16 cellular contexts compared by ENCODE assay signal in the genomic region with DNA sequence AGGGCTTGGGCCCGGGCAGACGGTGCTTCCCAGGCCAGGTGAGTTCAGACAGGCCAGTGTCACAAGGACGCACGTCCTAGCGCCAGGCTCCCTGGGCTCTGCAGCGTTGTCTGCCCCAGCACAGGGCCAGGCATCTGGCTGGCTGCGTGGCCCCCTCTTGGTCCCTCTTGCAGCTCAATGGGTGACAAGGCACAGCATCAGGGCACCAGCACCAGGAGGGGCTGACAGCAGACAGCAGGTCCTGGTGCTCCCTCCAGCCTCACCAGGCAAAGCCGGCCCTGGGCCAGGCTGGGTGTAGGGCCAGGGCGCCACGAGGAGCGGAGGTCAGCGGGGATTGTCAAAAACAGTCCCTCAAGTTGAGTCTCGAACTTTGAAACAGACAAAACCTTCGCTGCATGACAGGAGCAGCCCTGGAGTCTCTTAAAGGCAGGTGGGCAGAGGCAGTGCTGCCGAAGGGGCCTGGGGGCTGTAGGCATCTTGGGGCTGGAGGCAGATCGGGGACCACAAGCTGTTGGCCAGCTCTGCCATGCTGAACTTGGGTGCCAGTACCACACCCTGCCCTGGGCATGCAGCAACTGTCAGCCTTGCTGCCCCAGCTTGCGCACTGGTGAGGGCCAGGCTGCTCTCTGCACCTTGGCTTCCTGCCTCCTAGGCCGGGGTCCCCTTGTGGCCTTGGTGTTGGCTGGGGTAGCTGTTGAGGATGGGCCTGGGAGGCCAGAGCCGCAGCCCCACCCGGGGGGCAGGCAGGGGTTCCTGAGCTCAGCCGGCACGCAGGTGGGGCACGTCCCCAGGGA. TPM values are rescaled to one million over a fixed set of nuclear protein-coding genes. Genes with fewer than 3 reads are reported as not detected.
DNase-seq lines count a peak whose midpoint lies in the region; ATAC-seq lines count a peak whose summit lies in the region.
"Had no signal": no experiment of that assay in that cellular context is flagged by ENCODE, and none has a peak within 500 bp of the region (broad histone marks: within the 10 kb centered on the region; RNA-seq: fewer than 3 reads in every experiment).

No MANE protein-coding gene starts in this region.

- H3K4me1 ChIP-seq in neuronal stem cell (ENCODE audit: control insufficient read depth in 2 of 2, insufficient read depth in 1 of 2, low read depth in 1 of 2, low read length in 2 of 2), result peaks cover 5 to 8% of the 10 kb centered on the region in 2 donors

- no peak overlapping the region for H3K27ac Mint-ChIP-seq in activated naive CD8-positive, alpha-beta T cell treated with anti-CD3 and anti-CD28 coated beads, Interleukin-2, amount 10 ng/mL, durations not matched to agents 7 days and 5 days
- no peak overlapping the region for H3K27ac Mint-ChIP-seq in activated naive CD8-positive, alpha-beta T cell treated with anti-CD3 and anti-CD28 coated beads, Interleukin-2, amount 50 U/mL, for 24 hours
- H3K27ac Mint-ChIP-seq: CD4-positive, alpha-beta T cell had no signal

- H3K18ac ChIP-seq in neuronal stem cell (ENCODE audit: low read length), result peak overlapping the region; percentile 48

- H3K9me3 Mint-ChIP-seq in activated naive CD8-positive, alpha-beta T cell treated with anti-CD3 and anti-CD28 coated beads, Interleukin-2, amount 10 ng/mL, durations not matched to agents 7 days and 5 days, result no peaks in the 10 kb centered on the region
- H3K9me3 Mint-ChIP-seq in activated naive CD8-positive, alpha-beta T cell treated with anti-CD3 and anti-CD28 coated beads, Interleukin-2, amount 50 U/mL, for 24 hours, result no peaks in the 10 kb centered on the region
- H3K9me3 Mint-ChIP-seq: CD4-positive, alpha-beta T cell had no signal

- peaks cover 3% of the 10 kb centered on the region for H3K79me1 ChIP-seq in neuronal stem cell (ENCODE audit: low read depth, low read length)

- no peak overlapping the region for H3K4ac ChIP-seq in neuronal stem cell (ENCODE audit: low read length)

- no peak overlapping the region for H3K4me2 ChIP-seq in neuronal stem cell (ENCODE audit: insufficient read depth, low read length, poor library complexity, severe bottlenecking)

- peak overlapping the region; percentile 65 for H3K23ac ChIP-seq in neuronal stem cell (ENCODE audit: low read depth, low read length, poor library complexity)

- H4K8ac ChIP-seq in neuronal stem cell (ENCODE audit: low read depth, low read length), result peak overlapping the region; percentile 17

- ATAC-seq in activated naive CD8-positive, alpha-beta T cell treated with anti-CD3 and anti-CD28 coated beads, Interleukin-2, amount 10 ng/mL, durations not matched to agents 7 days and 5 days (ENCODE audit: low read depth), result no peak
- ATAC-seq in activated naive CD8-positive, alpha-beta T cell treated with anti-CD3 and anti-CD28 coated beads, Interleukin-2, amount 50 U/mL, for 24 hours, result no peak
- ATAC-seq in esophagus mucosa (peak; percentile 37), GM18873 (IDR thresholded peaks at IDR 0.05; ENCODE audit: low FRiP score, unreplicated experiment) (no peak)

- no peak overlapping the region for H2AK5ac ChIP-seq in neuronal stem cell (ENCODE audit: low read depth, low read length)

- peaks cover 27% of the 10 kb centered on the region for H3K36me3 Mint-ChIP-seq in activated naive CD8-positive, alpha-beta T cell treated with anti-CD3 and anti-CD28 coated beads, Interleukin-2, amount 10 ng/mL, durations not matched to agents 7 days and 5 days
- peaks cover 20% of the 10 kb centered on the region for H3K36me3 Mint-ChIP-seq in activated naive CD8-positive, alpha-beta T cell treated with anti-CD3 and anti-CD28 coated beads, Interleukin-2, amount 50 U/mL, for 24 hours (ENCODE audit: low read depth)

- peak overlapping the region; percentile 56 for H3K14ac ChIP-seq in neuronal stem cell (ENCODE audit: low read length)

- POLR2A ChIA-PET in activated naive CD8-positive, alpha-beta T cell treated with anti-CD3 and anti-CD28 coated beads, Interleukin-2, amount 10 ng/mL, durations not matched to agents 7 days and 5 days (lab: Charles Lee), result interaction anchor here (0.5 to 1.5 kb wide), 5 partner anchors 11 to 355 kb away, joined by 3 to 6 read pairs (median 4); a partner anchor contains a TSS

- H3K4me1 Mint-ChIP-seq in activated naive CD8-positive, alpha-beta T cell treated with anti-CD3 and anti-CD28 coated beads, Interleukin-2, amount 10 ng/mL, durations not matched to agents 7 days and 5 days, result peaks cover 33% of the 10 kb centered on the region
- peaks cover 28% of the 10 kb centered on the region for H3K4me1 Mint-ChIP-seq in activated naive CD8-positive, alpha-beta T cell treated with anti-CD3 and anti-CD28 coated beads, Interleukin-2, amount 50 U/mL, for 24 hours

- no peak overlapping the region for H3K4me3 ChIP-seq in H7 (ENCODE audit: insufficient read depth, low read depth, low read length)
- H3K4me3 ChIP-seq in neuronal stem cell (ENCODE audit: low read length in 2 of 2), result no peak overlapping the region
- H3K4me3 ChIP-seq: SK-N-MC had no signal

- peak; percentile 31 for DNase-seq in activated naive CD8-positive, alpha-beta T cell treated with anti-CD3 and anti-CD28 coated beads, Interleukin-2, amount 10 ng/mL, durations not matched to agents 7 days and 5 days
- DNase-seq in activated naive CD8-positive, alpha-beta T cell treated with anti-CD3 and anti-CD28 coated beads, Interleukin-2, amount 50 U/mL, for 24 hours, result no peak
- peak; percentile 62 for DNase-seq in H7
- DNase-seq in neuronal stem cell (ENCODE audit: low spot score), result no peak
- no peak for DNase-seq in stimulated activated CD4-positive, alpha-beta T cell treated with anti-CD3 and anti-CD28 coated beads, Interleukin-15, amount 100 ng/mL, for 24 hours
- DNase-seq in NCI-H524 (lab: John Stamatoyannopoulos, UW), result no peak
- DNase-seq: CD4-positive, alpha-beta T cell; KG1; MM.1S; NCI-H2029; NCI-H446; NCI-H526; SIG-M5 had no signal

- no peak overlapping the region for H4K91ac ChIP-seq in neuronal stem cell (ENCODE audit: low read depth, low read length, poor library complexity)

- no peak overlapping the region for H3K9ac ChIP-seq in neuronal stem cell (ENCODE audit: low read depth, low read length, poor library complexity)

- H2BK120ac ChIP-seq in neuronal stem cell (ENCODE audit: low read depth, low read length), result no peak overlapping the region

- H3K9me3 ChIP-seq in neuronal stem cell (replicated peaks in 1 of 2; ENCODE audit: control insufficient read depth in 2 of 2, insufficient read depth in 1 of 2, low read depth in 1 of 2, low read length in 2 of 2), result no peaks in the 10 kb centered on the region

- H2BK12ac ChIP-seq in neuronal stem cell (ENCODE audit: low read length), result peak overlapping the region; percentile 41

- H3K27ac ChIP-seq in neuronal stem cell (replicated peaks; ENCODE audit: low read length), result no peak overlapping the region
- H3K27ac ChIP-seq: SK-N-MC had no signal

- peak overlapping the region; percentile 75 for H2BK5ac ChIP-seq in neuronal stem cell (ENCODE audit: low read length)

- no peak overlapping the region for H2AFZ ChIP-seq in neuronal stem cell (ENCODE audit: low read length)

- H3K36me3 ChIP-seq in H7 (replicated peaks; ENCODE audit: control insufficient read depth, insufficient read depth, low read length) (peaks cover 10% of the 10 kb centered on the region), neuronal stem cell (replicated peaks in 1 of 2; ENCODE audit: control insufficient read depth in 2 of 2, insufficient read depth in 2 of 2, low read length in 2 of 2) (peaks cover 19 to 42% of the 10 kb centered on the region in 2 donors)

- H3K27me3 ChIP-seq in H7 (ENCODE audit: control insufficient read depth, insufficient read depth, low read length) (no peaks in the 10 kb centered on the region), neuronal stem cell (ENCODE audit: control insufficient read depth in 3 of 3, insufficient read depth in 3 of 3, low read depth in 1 of 3, low read length in 3 of 3) (no peaks in the 10 kb centered on the region)

- no peak overlapping the region for H2BK15ac ChIP-seq in neuronal stem cell (ENCODE audit: low read length)

- H3K27me3 Mint-ChIP-seq in activated naive CD8-positive, alpha-beta T cell treated with anti-CD3 and anti-CD28 coated beads, Interleukin-2, amount 10 ng/mL, durations not matched to agents 7 days and 5 days, result peaks cover 12% of the 10 kb centered on the region
- no peaks in the 10 kb centered on the region for H3K27me3 Mint-ChIP-seq in activated naive CD8-positive, alpha-beta T cell treated with anti-CD3 and anti-CD28 coated beads, Interleukin-2, amount 50 U/mL, for 24 hours
- H3K27me3 Mint-ChIP-seq: CD4-positive, alpha-beta T cell had no signal

- WGBS in neuronal stem cell (ENCODE audit: extremely low coverage in 2 of 2, insufficient read length in 2 of 2, insufficient replicate concordance in 1 of 2), 2 donors, result no CpG with 5 or more reads among the region's 23 CpGs

- no peak overlapping the region for H3K4me3 Mint-ChIP-seq in activated naive CD8-positive, alpha-beta T cell treated with anti-CD3 and anti-CD28 coated beads, Interleukin-2, amount 10 ng/mL, durations not matched to agents 7 days and 5 days
- H3K4me3 Mint-ChIP-seq in activated naive CD8-positive, alpha-beta T cell treated with anti-CD3 and anti-CD28 coated beads, Interleukin-2, amount 50 U/mL, for 24 hours, result no peak overlapping the region
- H3K4me3 Mint-ChIP-seq: CD4-positive, alpha-beta T cell had no signal

RNA-seq across cellular contexts. Expression of a gene that starts 48.8 kb away (rescaled TPM):
- 10 to 100 TPM; 85.7 to 87.3 TPM for total RNA-seq in activated naive CD8-positive, alpha-beta T cell treated with anti-CD3 and anti-CD28 coated beads, Interleukin-2, amount 10 ng/mL, durations not matched to agents 7 days and 5 days
- 34.6 and 56.5 TPM in 2 replicates for total RNA-seq in H7 (2014; rRNA removed; shearing (Covaris generic))
- 14.8 TPM for total RNA-seq in esophagus mucosa
- 29.2 TPM for polyA plus RNA-seq in neuronal stem cell (2013, experiment 1 of 2)
- polyA plus RNA-seq in neuronal stem cell (2013, experiment 2 of 2), result 27.7 TPM

RNA-seq across cellular contexts. Expression of a gene that starts 48.8 kb away (rescaled TPM):
- 10 to 100 TPM; 38.2 to 44.4 TPM for total RNA-seq in activated naive CD8-positive, alpha-beta T cell treated with anti-CD3 and anti-CD28 coated beads, Interleukin-2, amount 10 ng/mL, durations not matched to agents 7 days and 5 days
- total RNA-seq in H7 (2014; rRNA removed; shearing (Covaris generic)), result 15.8 and 20.7 TPM in 2 replicates
- 8.1 TPM for total RNA-seq in esophagus mucosa
- 11.8 TPM for polyA plus RNA-seq in neuronal stem cell (2013, experiment 1 of 2)
- 12.4 TPM for polyA plus RNA-seq in neuronal stem cell (2013, experiment 2 of 2)

Comparison
In these comparisons a context has a peak if more than half of its experiments do, and no peak if none do; other contexts are left out.
1. DNase-seq: peak in activated naive CD8-positive, alpha-beta T cell treated with anti-CD3 and anti-CD28 coated beads, Interleukin-2, amount 10 ng/mL, durations not matched to agents 7 days and 5 days (single experiment) and H7 (single experiment); none in activated naive CD8-positive, alpha-beta T cell treated with anti-CD3 and anti-CD28 coated beads, Interleukin-2, amount 50 U/mL, for 24 hours (single experiment), neuronal stem cell (single experiment), stimulated activated CD4-positive, alpha-beta T cell treated with anti-CD3 and anti-CD28 coated beads, Interleukin-15, amount 100 ng/mL, for 24 hours (single experiment) and NCI-H524 (0 of 2).